ENCODE assay signal across 10 cellular contexts in the genomic region with DNA sequence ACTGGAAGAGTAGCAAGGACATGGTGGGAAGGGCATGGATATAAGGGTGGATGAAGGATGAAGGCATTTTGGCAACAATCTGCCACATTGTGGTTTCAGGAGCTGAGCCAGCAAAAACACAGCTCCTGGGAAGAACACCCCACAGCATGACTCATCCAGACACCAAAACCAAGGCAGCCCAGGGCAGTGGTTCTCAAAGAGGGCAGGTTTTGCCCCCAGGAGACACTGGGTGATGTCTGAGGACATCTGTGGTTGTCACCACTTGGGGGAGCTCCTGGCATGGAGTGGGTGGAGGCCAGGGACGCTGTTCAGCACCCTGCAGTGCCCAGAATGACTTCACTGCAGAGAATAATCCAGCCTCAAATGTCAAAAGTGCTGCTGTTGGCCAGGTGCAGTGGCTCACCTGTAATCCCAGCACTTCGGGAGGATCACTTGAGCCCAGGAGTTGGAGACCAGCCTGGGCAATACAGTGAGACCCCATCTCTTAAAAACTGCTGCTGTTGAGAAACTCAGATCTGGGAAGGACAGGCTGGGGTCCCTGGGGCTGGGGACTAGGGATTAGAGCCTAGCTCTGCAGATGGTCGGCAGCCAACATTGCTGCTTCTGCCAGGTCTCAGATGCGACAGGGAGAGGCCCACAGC. TPM values are rescaled to one million over a fixed set of nuclear protein-coding genes. Genes with fewer than 3 reads are reported as not detected.
DNase-seq lines count a peak whose midpoint lies in the region; ATAC-seq and TF ChIP-seq lines count a peak whose summit lies in the region.
"Had no signal": no experiment of that assay in that cellular context is flagged by ENCODE, and none has a peak within 500 bp of the region (broad histone marks: within the 10 kb centered on the region; RNA-seq: fewer than 3 reads in every experiment).

No MANE protein-coding gene starts in this region.

- no peaks in the 10 kb centered on the region for H3K4me1 Mint-ChIP-seq in progenitor cell of endocrine pancreas (ENCODE audit: low read depth)
- H3K4me1 Mint-ChIP-seq: brain had no signal

- peaks cover 3% of the 10 kb centered on the region for H3K9me3 Mint-ChIP-seq in progenitor cell of endocrine pancreas (ENCODE audit: low read depth)

- peak; percentile 65 for DNase-seq in activated CD8-positive, alpha-beta memory T cell treated with anti-CD3 and anti-CD28 coated beads for 24 hours
- no peak for DNase-seq in activated CD8-positive, alpha-beta memory T cell treated with anti-CD3 and anti-CD28 coated beads, Interleukin-2, amount 50 U/mL, for 48 hours
- DNase-seq in NAMALWA (ENCODE audit: low spot score) (peak; percentile 79), progenitor cell of endocrine pancreas (ENCODE audit: low spot score, unreplicated experiment) (no peak), occipital lobe (lab: John Stamatoyannopoulos, UW) (no peak)
- DNase-seq in activated effector memory CD4-positive, alpha-beta T cell treated with Interleukin-2 at 50 U/mL for 16 hours = peak; percentile 14

- WGBS in liver = 76% methylated on average over 4 of the region's 4 CpGs

- peaks cover 4% of the 10 kb centered on the region for H3K36me3 Mint-ChIP-seq in progenitor cell of endocrine pancreas (ENCODE audit: insufficient read depth)

- no peaks in the 10 kb centered on the region for H3K27me3 Mint-ChIP-seq in progenitor cell of endocrine pancreas

- no peak overlapping the region for H3K4me3 Mint-ChIP-seq in progenitor cell of endocrine pancreas (ENCODE audit: low read depth)
- H3K4me3 Mint-ChIP-seq: brain had no signal

- ATAC-seq in GM18907 (IDR thresholded peaks at IDR 0.05; ENCODE audit: unreplicated experiment) = no peak

- no peaks in the 10 kb centered on the region for H3K4me1 ChIP-seq in liver (ENCODE audit: control insufficient read depth in 4 of 4, insufficient read depth in 4 of 4, low read length in 3 of 4)

- H3K4me3 ChIP-seq in liver (ENCODE audit: low read depth in 1 of 3, low read length in 3 of 3) = no peak overlapping the region

- no peak overlapping the region for H3K27ac ChIP-seq in liver (ENCODE audit: low read depth in 1 of 2, low read length in 2 of 2)

- TF ChIP-seq RAD21 in liver (IDR thresholded peaks at IDR 0.05) = peak; percentile 68 to 77

- H3K9me3 ChIP-seq in liver (ENCODE audit: control insufficient read depth in 4 of 4, low read length in 3 of 4) = peaks cover 0 to 6% (median 0%) of the 10 kb centered on the region in 4 donors

- H3K9ac ChIP-seq in liver (ENCODE audit: low read depth in 1 of 2, low read length in 2 of 2) = no peak overlapping the region

- no peak overlapping the region for H3K27ac Mint-ChIP-seq in progenitor cell of endocrine pancreas
- H3K27ac Mint-ChIP-seq: brain had no signal

- H3K27me3 ChIP-seq in liver (ENCODE audit: control insufficient read depth in 4 of 4, insufficient read depth in 4 of 4, low read length in 3 of 4) = no peaks in the 10 kb centered on the region

- TF ChIP-seq CTCF in liver (IDR thresholded peaks at IDR 0.05; ENCODE audit: low read depth, low read length, missing input control) (peak; percentile 34), progenitor cell of endocrine pancreas (IDR thresholded peaks at IDR 0.05; ENCODE audit: unreplicated experiment) (no peak)

- H3K36me3 ChIP-seq in liver (ENCODE audit: control insufficient read depth in 4 of 4, insufficient read depth in 3 of 4, low read depth in 1 of 4, low read length in 3 of 4) = no peaks in the 10 kb centered on the region

TF ChIP-seq in liver, 16 proteins besides CTCF, POLR2A, EP300 and RAD21:
- TF ChIP-seq NR2F2 (IDR thresholded peaks at IDR 0.05) (no peak), HNF4G (IDR thresholded peaks at IDR 0.05) (no peak), JUND (IDR thresholded peaks at IDR 0.05) (no peak), TAF1 (conservative IDR thresholded peaks at IDR 0.05) (no peak), SP1 (IDR thresholded peaks at IDR 0.05) (no peak), RXRA (IDR thresholded peaks at IDR 0.05) (no peak), GABPA (IDR thresholded peaks at IDR 0.05 in 1 of 2, conservative IDR thresholded peaks at IDR 0.05 in 1 of 2) (no peak)
- TF ChIP-seq, protein P1, sequence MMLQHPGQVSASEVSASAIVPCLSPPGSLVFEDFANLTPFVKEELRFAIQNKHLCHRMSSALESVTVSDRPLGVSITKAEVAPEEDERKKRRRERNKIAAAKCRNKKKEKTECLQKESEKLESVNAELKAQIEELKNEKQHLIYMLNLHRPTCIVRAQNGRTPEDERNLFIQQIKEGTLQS (IDR thresholded peaks at IDR 0.05) = no peak
- TF ChIP-seq, protein P2, sequence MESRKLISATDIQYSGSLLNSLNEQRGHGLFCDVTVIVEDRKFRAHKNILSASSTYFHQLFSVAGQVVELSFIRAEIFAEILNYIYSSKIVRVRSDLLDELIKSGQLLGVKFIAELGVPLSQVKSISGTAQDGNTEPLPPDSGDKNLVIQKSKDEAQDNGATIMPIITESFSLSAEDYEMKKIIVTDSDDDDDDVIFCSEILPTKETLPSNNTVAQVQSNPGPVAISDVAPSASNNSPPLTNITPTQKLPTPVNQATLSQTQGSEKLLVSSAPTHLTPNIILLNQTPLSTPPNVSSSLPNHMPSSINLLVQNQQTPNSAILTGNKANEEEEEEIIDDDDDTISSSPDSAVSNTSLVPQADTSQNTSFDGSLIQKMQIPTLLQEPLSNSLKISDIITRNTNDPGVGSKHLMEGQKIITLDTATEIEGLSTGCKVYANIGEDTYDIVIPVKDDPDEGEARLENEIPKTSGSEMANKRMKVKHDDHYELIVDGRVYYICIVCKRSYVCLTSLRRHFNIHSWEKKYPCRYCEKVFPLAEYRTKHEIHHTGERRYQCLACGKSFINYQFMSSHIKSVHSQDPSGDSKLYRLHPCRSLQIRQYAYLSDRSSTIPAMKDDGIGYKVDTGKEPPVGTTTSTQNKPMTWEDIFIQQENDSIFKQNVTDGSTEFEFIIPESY (IDR thresholded peaks at IDR 0.05) = no peak

RNA-seq across cellular contexts. Expression of a gene that starts 16.1 kb away (rescaled TPM):
- total RNA-seq in liver = not detected
- not detected for polyA plus RNA-seq in liver
- total RNA-seq in progenitor cell of endocrine pancreas = 3.5 and 3.9 TPM in 2 replicates
- 6.2 TPM for total RNA-seq in occipital lobe
- total RNA-seq: subcutaneous adipose tissue had no signal

RNA-seq across cellular contexts. Expression of a gene that starts 27.8 kb away (rescaled TPM):
- total RNA-seq in liver (not detected), progenitor cell of endocrine pancreas (0.43 and 1.1 TPM in 2 replicates), occipital lobe (85.9 TPM)
- not detected for polyA plus RNA-seq in liver
- total RNA-seq: subcutaneous adipose tissue had no signal

Comparison
In these comparisons a context has a peak if more than half of its experiments do, and no peak if none do; other contexts are left out.
1. DNase-seq: peak in activated CD8-positive, alpha-beta memory T cell treated with anti-CD3 and anti-CD28 coated beads for 24 hours (single experiment), NAMALWA (single experiment) and activated effector memory CD4-positive, alpha-beta T cell treated with Interleukin-2 at 50 U/mL for 16 hours (single experiment); none in activated CD8-positive, alpha-beta memory T cell treated with anti-CD3 and anti-CD28 coated beads, Interleukin-2, amount 50 U/mL, for 48 hours (single experiment), progenitor cell of endocrine pancreas (single experiment) and occipital lobe (single experiment).
2. RNA of a gene that starts 27.8 kb away (total RNA-seq): 85.9 TPM in occipital lobe (single experiment); 0.43 to 1.1 TPM in progenitor cell of endocrine pancreas and not detected in liver; every median in the first group is over 10 times any median in the second.